ENCODE assay signal across 33 cellular contexts in genomic region chr17:49579522-49579921, GRCh38. TPM values are rescaled to one million over a fixed set of nuclear protein-coding genes. Genes with fewer than 3 reads are reported as not detected.
"Had no signal": no experiment of that assay in that cellular context is flagged by ENCODE, and none has a peak within 500 bp of the region (broad histone marks: within the 10 kb centered on the region; RNA-seq: fewer than 3 reads in every experiment).

No MANE protein-coding gene starts in this region.

- H3K9ac ChIP-seq: KMS-11 had no signal

- H3K4me2 ChIP-seq: KMS-11 had no signal

- ATAC-seq: activated naive CD4-positive, alpha-beta T cell treated with anti-CD3 and anti-CD28 coated beads, Interleukin-2, amount 50 U/mL, for 72 hours; activated T-helper 17 cell treated with anti-CD3 and anti-CD28 coated beads, Interleukin-2, amount 50 U/mL, for 72 hours; Panc1 had no signal

- DNase-seq: activated B cell treated with CpG ODN at 0.5 μM for 24 hours; activated CD4-positive, alpha-beta memory T cell treated with anti-CD3 and anti-CD28 coated beads for 36 hours; activated CD4-positive, alpha-beta T cell treated with anti-CD3 and anti-CD28 coated beads for 4 hours; activated CD4-positive, alpha-beta T cell treated with anti-CD3 and anti-CD28 coated beads, Interleukin-2, amount 50 U/mL, for 1 hour; activated CD4-positive, CD25-positive, alpha-beta regulatory T cell treated with anti-CD3 and anti-CD28 coated beads, Interleukin-2, amount 50 U/mL, for 72 hours; activated CD8-positive, alpha-beta memory T cell treated with anti-CD3 and anti-CD28 coated beads, Interleukin-2, amount 50 U/mL, for 4 hours; activated effector memory CD4-positive, alpha-beta T cell treated with anti-CD3 and anti-CD28 coated beads, Interleukin-2, amount 50 U/mL, for 16 hours; activated naive CD4-positive, alpha-beta T cell; activated T-cell treated with anti-CD3 and anti-CD28 coated beads, Interleukin-2, amount 50 U/mL, for 48 hours; MM.1S; NCI-H1092; NCI-H1417; NCI-H1694; NCI-H1930; NCI-H2081 treated with DMSO at 0.1 percent for 48 hours; NCI-H345; NCI-H524 treated with DMSO at 0.1 percent for 48 hours; SHP77; SJCRH30; SW 1271; T-helper 1 cell; T-helper 2 cell; T-helper 9 cell had no signal

- H3K4me1 ChIP-seq: SJCRH30 had no signal

- H3K36me3 ChIP-seq: adrenal gland, SJCRH30 had no signal

- H3K4me3 ChIP-seq: adrenal gland, SJCRH30, SK-N-MC had no signal

- H3K9me3 ChIP-seq: adrenal gland, SJCRH30 had no signal

- FAIRE-seq: bronchial epithelial cell had no signal

- H3K27ac ChIP-seq: adrenal gland, KMS-11, SJCRH30, VCaP had no signal

RNA-seq across cellular contexts. Expression of gene NXPH3, which starts 3.9 kb away (rescaled TPM):
- total RNA-seq: activated B cell treated with CpG ODN at 0.5 μM for 24 hours; activated T-helper 17 cell treated with anti-CD3 and anti-CD28 coated beads, Interleukin-2, amount 50 U/mL, for 72 hours; bronchial epithelial cell; NCI-H460; RPMI7951 had no signal
